16 cellular contexts compared by ENCODE assay signal in genomic region chr7:139111147-139111546, GRCh38. TPM values are rescaled to one million over a fixed set of nuclear protein-coding genes. Genes with fewer than 3 reads are reported as not detected.
DNase-seq lines count a peak whose midpoint lies in the region; ATAC-seq lines count a peak whose summit lies in the region.
"Had no signal": no experiment of that assay in that cellular context is flagged by ENCODE, and none has a peak within 500 bp of the region (broad histone marks: within the 10 kb centered on the region; RNA-seq: fewer than 3 reads in every experiment).

No MANE protein-coding gene starts in this region.

- H3K36me3 Mint-ChIP-seq in activated T-cell treated with anti-CD3 and anti-CD28 coated beads, Interleukin-2, amount 50 U/mL, for 4 hours (ENCODE audit: insufficient read depth): peaks cover 13% of the 10 kb centered on the region
- H3K36me3 Mint-ChIP-seq in T-cell: peaks cover 21% of the 10 kb centered on the region
- peaks cover 35% of the 10 kb centered on the region for H3K36me3 Mint-ChIP-seq in dendritic cell treated with granulocyte-macrophage colony-stimulating factor and Interleukin-4, amounts not matched to agents 40 ng/mL and 50 ng/mL, for 4 days (ENCODE audit: low read depth)
- peaks cover 20% of the 10 kb centered on the region for H3K36me3 Mint-ChIP-seq in stimulated activated memory B cell treated with anti-CD40 and anti-IgM and Interleukin-4, amounts not matched to agents 10 μg/mL and 1 μg/mL and 100 μg/mL, for 72 hours

- POLR2A ChIA-PET in T-cell (lab: Charles Lee): no interaction called here

- H3K27me3 Mint-ChIP-seq in activated T-cell treated with anti-CD3 and anti-CD28 coated beads, Interleukin-2, amount 50 U/mL, for 4 hours (ENCODE audit: low read depth): no peaks in the 10 kb centered on the region
- H3K27me3 Mint-ChIP-seq in T-cell: no peaks in the 10 kb centered on the region
- no peaks in the 10 kb centered on the region for H3K27me3 Mint-ChIP-seq in dendritic cell treated with granulocyte-macrophage colony-stimulating factor and Interleukin-4, amounts not matched to agents 40 ng/mL and 50 ng/mL, for 4 days
- H3K27me3 Mint-ChIP-seq in stimulated activated memory B cell treated with anti-CD40 and anti-IgM and Interleukin-4, amounts not matched to agents 10 μg/mL and 1 μg/mL and 100 μg/mL, for 72 hours: no peaks in the 10 kb centered on the region

- DNase-seq in activated T-cell treated with anti-CD3 and anti-CD28 coated beads, Interleukin-2, amount 50 U/mL, for 4 hours: no peak
- DNase-seq in activated T-cell treated with anti-CD3 and anti-CD28 coated beads for 4 hours: no peak
- no peak for DNase-seq in T-cell
- DNase-seq in HuH-7.5 (ENCODE audit: low spot score): no peak
- DNase-seq in ACHN: no peak
- DNase-seq in amniotic stem cell (lab: John Stamatoyannopoulos, UW): no peak
- DNase-seq: Calu3; kidney glomerular epithelial cell; NCI-H187; NCI-H446; NK-92 treated with Interleukin-12 subunit alpha and Interleukin-12 subunit beta, amount 100 ng/mL, for 24 hours; right lobe of liver; SW 1271; uterus had no signal

- CTCF ChIA-PET in T-cell (lab: Charles Lee): interaction anchor here in 1 of 2 donors (1.1 kb wide), 1 partner anchor 16 kb away, joined by 3 read pairs; no protein-coding TSS in a partner anchor

- peak overlapping the region; percentile 71 for H3K4me3 Mint-ChIP-seq in activated T-cell treated with anti-CD3 and anti-CD28 coated beads, Interleukin-2, amount 50 U/mL, for 4 hours
- peak overlapping the region; percentile 69 to 98 (median 70) for H3K4me3 Mint-ChIP-seq in T-cell
- no peak overlapping the region for H3K4me3 Mint-ChIP-seq in dendritic cell treated with granulocyte-macrophage colony-stimulating factor and Interleukin-4, amounts not matched to agents 40 ng/mL and 50 ng/mL, for 4 days
- H3K4me3 Mint-ChIP-seq in stimulated activated memory B cell treated with anti-CD40 and anti-IgM and Interleukin-4, amounts not matched to agents 10 μg/mL and 1 μg/mL and 100 μg/mL, for 72 hours: no peak overlapping the region

- in situ Hi-C loops in ACHN (cut with HindIII; ENCODE audit: low pct_ligation_motif_present, low pct_unique_long_range_greater_than_20kb, low sequenced_read_pairs): no loop called here

- H3K9me3 Mint-ChIP-seq in activated T-cell treated with anti-CD3 and anti-CD28 coated beads, Interleukin-2, amount 50 U/mL, for 4 hours: peaks cover 4% of the 10 kb centered on the region
- no peaks in the 10 kb centered on the region for H3K9me3 Mint-ChIP-seq in T-cell
- peaks cover 10% of the 10 kb centered on the region for H3K9me3 Mint-ChIP-seq in dendritic cell treated with granulocyte-macrophage colony-stimulating factor and Interleukin-4, amounts not matched to agents 40 ng/mL and 50 ng/mL, for 4 days
- H3K9me3 Mint-ChIP-seq in stimulated activated memory B cell treated with anti-CD40 and anti-IgM and Interleukin-4, amounts not matched to agents 10 μg/mL and 1 μg/mL and 100 μg/mL, for 72 hours: peaks cover 4% of the 10 kb centered on the region

- peak overlapping the region; percentile 95 to 98 for H3K27ac Mint-ChIP-seq in T-cell
- peak overlapping the region; percentile 89 for H3K27ac Mint-ChIP-seq in dendritic cell treated with granulocyte-macrophage colony-stimulating factor and Interleukin-4, amounts not matched to agents 40 ng/mL and 50 ng/mL, for 4 days
- peak overlapping the region; percentile 94 for H3K27ac Mint-ChIP-seq in stimulated activated memory B cell treated with anti-CD40 and anti-IgM and Interleukin-4, amounts not matched to agents 10 μg/mL and 1 μg/mL and 100 μg/mL, for 72 hours

- peaks cover 40% of the 10 kb centered on the region for H3K4me1 Mint-ChIP-seq in activated T-cell treated with anti-CD3 and anti-CD28 coated beads, Interleukin-2, amount 50 U/mL, for 4 hours (ENCODE audit: low read depth)
- peaks cover 49 to 57% (median 54%) of the 10 kb centered on the region in 3 donors for H3K4me1 Mint-ChIP-seq in T-cell
- peaks cover 19% of the 10 kb centered on the region for H3K4me1 Mint-ChIP-seq in dendritic cell treated with granulocyte-macrophage colony-stimulating factor and Interleukin-4, amounts not matched to agents 40 ng/mL and 50 ng/mL, for 4 days (ENCODE audit: low read depth)
- H3K4me1 Mint-ChIP-seq in stimulated activated memory B cell treated with anti-CD40 and anti-IgM and Interleukin-4, amounts not matched to agents 10 μg/mL and 1 μg/mL and 100 μg/mL, for 72 hours: peaks cover 17% of the 10 kb centered on the region

- intact Hi-C loops in dendritic cell treated with granulocyte-macrophage colony-stimulating factor and Interleukin-4, amounts not matched to agents 40 ng/mL and 50 ng/mL, for 4 days (cut with micrococcal nuclease): no loop called here

- ATAC-seq in activated T-cell treated with anti-CD3 and anti-CD28 coated beads, Interleukin-2, amount 50 U/mL, for 4 hours: no peak
- no peak for ATAC-seq in T-cell (replicated peaks in 1 of 4)
- ATAC-seq in stimulated activated memory B cell treated with anti-CD40 and anti-IgM and Interleukin-4, amounts not matched to agents 10 μg/mL and 1 μg/mL and 100 μg/mL, for 72 hours: no peak
- ATAC-seq: right lobe of liver had no signal

RNA-seq across cellular contexts. Expression of gene ZC3HAV1, which starts 1.6 kb away (rescaled TPM):
- 10 to 100 TPM; 78.5 to 93.0 (median 82.4) TPM for total RNA-seq in activated T-cell treated with anti-CD3 and anti-CD28 coated beads, Interleukin-2, amount 50 U/mL, for 4 hours
- total RNA-seq in T-cell: 100 to 1,000 TPM; 148 to 201 (median 155) TPM

Comparison
In these comparisons a context has a peak if more than half of its experiments do, and no peak if none do; other contexts are left out.
1. H3K4me3 Mint-ChIP-seq: peak in activated T-cell treated with anti-CD3 and anti-CD28 coated beads, Interleukin-2, amount 50 U/mL, for 4 hours (single experiment) and T-cell (3 of 3); none in dendritic cell treated with granulocyte-macrophage colony-stimulating factor and Interleukin-4, amounts not matched to agents 40 ng/mL and 50 ng/mL, for 4 days (single experiment) and stimulated activated memory B cell treated with anti-CD40 and anti-IgM and Interleukin-4, amounts not matched to agents 10 μg/mL and 1 μg/mL and 100 μg/mL, for 72 hours (single experiment).
2. Peak in every context shown above with its lines, with median percentiles within 50 percentile points of each other: H3K27ac Mint-ChIP-seq.